8 cellular contexts compared by ENCODE assay signal in the genomic region with DNA sequence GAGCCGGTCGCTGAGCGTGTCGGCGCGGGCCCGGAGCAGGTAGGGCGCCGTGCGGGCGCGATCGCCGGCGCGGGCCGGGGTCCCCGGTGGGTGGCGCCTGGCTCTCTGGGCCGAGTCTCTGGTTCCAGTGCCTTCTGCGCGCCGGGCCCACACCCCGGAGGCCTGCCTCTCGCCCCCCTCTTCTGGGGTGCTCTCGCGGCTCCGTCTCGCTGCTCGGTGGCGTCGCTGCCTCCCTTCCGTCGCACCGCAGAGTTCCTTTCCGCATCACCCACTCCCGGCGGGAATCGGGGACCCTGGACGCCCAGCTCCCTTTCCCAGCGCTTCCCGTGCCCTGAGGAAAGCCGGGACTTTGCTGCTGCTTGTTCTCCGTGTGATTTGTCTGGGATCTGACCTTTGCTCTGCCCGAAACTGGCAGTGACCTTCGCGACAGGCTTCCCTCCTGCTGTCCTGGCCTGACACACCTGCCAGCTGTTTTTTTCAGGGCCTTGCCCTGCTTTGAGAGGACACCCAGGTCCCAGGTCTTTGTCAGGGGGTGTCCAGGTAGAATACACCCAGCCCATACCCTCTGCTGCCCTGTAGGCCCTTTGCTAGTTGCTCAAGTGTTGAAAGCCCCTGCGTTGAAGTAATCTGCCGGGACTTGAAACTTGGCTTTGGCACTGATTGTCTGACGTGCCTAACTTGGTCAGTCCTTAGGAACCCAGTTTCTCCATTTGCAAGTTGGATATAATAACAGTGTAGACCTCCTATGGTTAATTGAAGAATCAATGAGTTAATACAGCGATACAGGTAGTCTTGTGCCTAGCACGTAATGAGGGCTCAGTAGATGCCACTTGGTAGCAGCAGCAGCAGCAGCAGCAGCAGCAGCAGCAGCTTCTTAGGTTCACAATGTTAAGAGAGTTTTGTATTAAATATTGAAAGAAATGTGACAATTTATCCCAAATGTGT. TPM values are rescaled to one million over a fixed set of nuclear protein-coding genes. Genes with fewer than 3 reads are reported as not detected.
DNase-seq lines count a peak whose midpoint lies in the region; ATAC-seq, FAIRE-seq and TF ChIP-seq lines count a peak whose summit lies in the region.

No MANE protein-coding gene starts in this region.

- H3K27me3 ChIP-seq in A673 (replicated peaks; ENCODE audit: insufficient read depth, low read depth, low read length, poor library complexity) (no peaks in the 10 kb centered on the region), NT2/D1 (ENCODE audit: insufficient read depth, insufficient read length) (no peaks in the 10 kb centered on the region), left ventricle myocardium inferior (ENCODE audit: low read depth) (no peaks in the 10 kb centered on the region)

- no peak for FAIRE-seq in H54 (lab: Jason Lieb, UNC)

- no peaks in the 10 kb centered on the region for H3K9me3 ChIP-seq in A673 (ENCODE audit: low read depth, low read length, poor library complexity, severe bottlenecking)
- no peaks in the 10 kb centered on the region for H3K9me3 ChIP-seq in NT2/D1 (ENCODE audit: insufficient read depth, low read length)
- no peaks in the 10 kb centered on the region for H3K9me3 ChIP-seq in left ventricle myocardium inferior (replicated peaks)

- no peaks in the 10 kb centered on the region for H3K27me3 Mint-ChIP-seq in progenitor cell of endocrine pancreas

- H3K9ac ChIP-seq in NT2/D1 (ENCODE audit: insufficient read length, low read depth): peak overlapping the region; percentile 97

- peak overlapping the region; percentile 96 for H3K4me3 Mint-ChIP-seq in progenitor cell of endocrine pancreas (ENCODE audit: low read depth)

- peak overlapping the region; percentile 91 for H3K4me3 ChIP-seq in A673 (ENCODE audit: low read depth, low read length, poor library complexity, severe bottlenecking)
- peak overlapping the region; percentile 88 for H3K4me3 ChIP-seq in NT2/D1 (ENCODE audit: insufficient read length, low read depth)
- H3K4me3 ChIP-seq in left ventricle myocardium inferior: peak overlapping the region; percentile 90

- H3K4me1 Mint-ChIP-seq in progenitor cell of endocrine pancreas (ENCODE audit: low read depth): peaks cover 31% of the 10 kb centered on the region

- H3K27ac ChIP-seq in A673 (ENCODE audit: low read depth, low read length, poor library complexity, severe bottlenecking): peak overlapping the region; percentile 93
- peak overlapping the region; percentile 52 for H3K27ac ChIP-seq in adipose tissue (ENCODE audit: low read depth, low read length)
- peak overlapping the region; percentile 91 for H3K27ac ChIP-seq in left ventricle myocardium inferior (replicated peaks)

- no peak for TF ChIP-seq POLR2A in GM18505 (IDR thresholded peaks at IDR 0.05; ENCODE audit: borderline replicate concordance, extremely low read depth, insufficient read depth, insufficient read length)
- TF ChIP-seq POLR2A in H54 (IDR thresholded peaks at IDR 0.05; ENCODE audit: low read depth, low read length): no peak

- DNase-seq in A673 (ENCODE audit: low spot score): peak; percentile 36
- DNase-seq in NT2/D1 (ENCODE audit: low read depth, low spot score): no peak
- no peak for DNase-seq in left ventricle myocardium inferior
- DNase-seq in progenitor cell of endocrine pancreas (ENCODE audit: low spot score, unreplicated experiment): no peak
- DNase-seq in H54 (ENCODE audit: insufficient read length, low spot score): no peak

- no peaks in the 10 kb centered on the region for H3K36me3 ChIP-seq in A673 (ENCODE audit: insufficient read depth, low read length, poor library complexity, severe bottlenecking)
- no peaks in the 10 kb centered on the region for H3K36me3 ChIP-seq in NT2/D1 (ENCODE audit: insufficient read depth, insufficient read length, low read length)
- no peaks in the 10 kb centered on the region for H3K36me3 ChIP-seq in left ventricle myocardium inferior

- CTCF ChIA-PET in A673 (lab: Charles Lee): interaction anchor here (0.5 to 1.0 kb wide), 2 partner anchors 226 to 229 kb away, joined by 3 to 6 read pairs; no protein-coding TSS in a partner anchor

- 0 to 1% (median 1%) methylated on average over 45 to 52 of the region's 52 CpGs for WGBS in adipose tissue, 3 donors

- no peaks in the 10 kb centered on the region for H3K36me3 Mint-ChIP-seq in progenitor cell of endocrine pancreas (ENCODE audit: insufficient read depth)

- H3K27ac Mint-ChIP-seq in progenitor cell of endocrine pancreas: peak overlapping the region; percentile 98

- ATAC-seq in GM18505 (IDR thresholded peaks at IDR 0.05; ENCODE audit: unreplicated experiment) (peak; percentile 45), HG03039 (IDR thresholded peaks at IDR 0.05; ENCODE audit: unreplicated experiment) (peak; percentile 31)

- intact Hi-C loops in A673 (cut with micrococcal nuclease; ENCODE audit: unreplicated experiment): loop anchor here (2.0 to 5.0 kb wide), 4 partner anchors 33 to 583 kb away; a partner anchor contains a TSS
- intact Hi-C loops in left ventricle myocardium inferior (cut with micrococcal nuclease): loop anchor here (5.0 kb wide), 1 partner anchor 228 kb away; no protein-coding TSS in a partner anchor

- no peaks in the 10 kb centered on the region for H3K9me3 Mint-ChIP-seq in progenitor cell of endocrine pancreas (ENCODE audit: low read depth)

- TF ChIP-seq CTCF in A673 (conservative IDR thresholded peaks at IDR 0.05; ENCODE audit: low read depth, low read length) (no peak), left ventricle myocardium inferior (IDR thresholded peaks at IDR 0.05; ENCODE audit: borderline replicate concordance) (peak; percentile 4), progenitor cell of endocrine pancreas (IDR thresholded peaks at IDR 0.05; ENCODE audit: unreplicated experiment) (no peak)

- H3K4me1 ChIP-seq in A673 (ENCODE audit: insufficient read depth, low read length, poor library complexity, severe bottlenecking): peaks cover 51% of the 10 kb centered on the region
- H3K4me1 ChIP-seq in NT2/D1 (ENCODE audit: insufficient read depth, insufficient read length): no peaks in the 10 kb centered on the region
- peaks cover 58% of the 10 kb centered on the region for H3K4me1 ChIP-seq in left ventricle myocardium inferior

- POLR2A ChIA-PET in A673 (lab: Charles Lee; ENCODE audit: low non-redundant PET): no interaction called here

- no TSS peak for BruUV-seq in A673 (replicated peaks; lab: Mats Ljungman, UMichigan)

RNA-seq across cellular contexts. Expression of a gene that starts 0.8 kb away (rescaled TPM):
- total RNA-seq in A673 (2021): 59.5 and 62.3 TPM in 2 replicates
- 1 to 10 TPM; 7.0 to 9.7 (median 8.5) TPM for polyA plus RNA-seq in adipose tissue
- 26.3 TPM for total RNA-seq in left ventricle myocardium inferior
- total RNA-seq in progenitor cell of endocrine pancreas: 13.6 and 14.6 TPM in 2 replicates
